In genomic region chr9:127187231-127187956, GRCh38 we compare ENCODE assay signal across 8 cellular contexts.
DNase-seq lines count a peak whose midpoint lies in the region; ATAC-seq and TF ChIP-seq lines count a peak whose summit lies in the region.

No MANE protein-coding gene starts in this region.

- DNase-seq in AG09319 (ENCODE audit: extremely low read depth, low read depth) (peak; percentile 96), Peyer's patch (peak; percentile 19 to 69 (median 33)), esophagus squamous epithelium (lab: John Stamatoyannopoulos, UW) (no peak), osteocyte (ENCODE audit: extremely low spot score, unreplicated experiment) (no peak), DMS114 treated with DMSO at 0.1 percent for 48 hours (lab: John Stamatoyannopoulos, UW; ENCODE audit: unreplicated experiment) (no peak), COLO668 (lab: John Stamatoyannopoulos, UW; ENCODE audit: unreplicated experiment) (no peak), OCI-M1 (lab: John Stamatoyannopoulos, UW) (no peak)
- DNase-seq in CD8-positive, alpha-beta T cell, result no peak

- H3K36me3 ChIP-seq in Peyer's patch (no peaks in the 10 kb centered on the region), esophagus squamous epithelium (no peaks in the 10 kb centered on the region)
- H3K36me3 ChIP-seq in CD8-positive, alpha-beta T cell (ENCODE audit: insufficient read depth, low read length), result no peaks in the 10 kb centered on the region

- intact Hi-C loops in esophagus squamous epithelium (cut with DNase I), result no loop called here
- intact Hi-C loops in CD8-positive, alpha-beta T cell (cut with DNase I, micrococcal nuclease), result no loop called here

- peaks cover 0 to 30% (median 2%) of the 10 kb centered on the region in 4 donors for H3K4me1 ChIP-seq in Peyer's patch
- H3K4me1 ChIP-seq in esophagus squamous epithelium, result peaks cover 14 to 61% (median 38%) of the 10 kb centered on the region in 3 donors
- H3K4me1 ChIP-seq in CD8-positive, alpha-beta T cell (ENCODE audit: insufficient read depth, low read length), result no peaks in the 10 kb centered on the region

- no peaks in the 10 kb centered on the region for H3K27me3 ChIP-seq in Peyer's patch
- no peaks in the 10 kb centered on the region for H3K27me3 ChIP-seq in esophagus squamous epithelium
- no peaks in the 10 kb centered on the region for H3K27me3 ChIP-seq in CD8-positive, alpha-beta T cell (ENCODE audit: insufficient read depth, low read length)

- H3K9me3 ChIP-seq in Peyer's patch, result no peaks in the 10 kb centered on the region
- H3K9me3 ChIP-seq in esophagus squamous epithelium, result no peaks in the 10 kb centered on the region
- no peaks in the 10 kb centered on the region for H3K9me3 ChIP-seq in CD8-positive, alpha-beta T cell (ENCODE audit: low read length)

- TF ChIP-seq CTCF in AG09319 (IDR thresholded peaks at IDR 0.05; ENCODE audit: low read depth, low read length) (no peak), Peyer's patch (IDR thresholded peaks at IDR 0.05) (no peak), esophagus squamous epithelium (IDR thresholded peaks at IDR 0.05) (peak in 1 of 6 experiments; percentile 5), osteocyte (IDR thresholded peaks at IDR 0.05) (no peak)
- TF ChIP-seq CTCF in CD8-positive, alpha-beta T cell (IDR thresholded peaks at IDR 0.05), result no peak

- CTCF ChIA-PET in CD8-positive, alpha-beta T cell (lab: Charles Lee), result interaction anchor here (6.3 kb wide), 1 partner anchor 11 kb away, joined by 27 read pairs; no protein-coding TSS in a partner anchor

- H3K4me1 Mint-ChIP-seq in osteocyte (ENCODE audit: unreplicated experiment), result peaks cover 63% of the 10 kb centered on the region
- no peaks in the 10 kb centered on the region for H3K4me1 Mint-ChIP-seq in CD8-positive, alpha-beta T cell (ENCODE audit: low read depth)

- no peak overlapping the region for H3K4me3 ChIP-seq in Peyer's patch
- H3K4me3 ChIP-seq in esophagus squamous epithelium, result no peak overlapping the region
- H3K4me3 ChIP-seq in CD8-positive, alpha-beta T cell (ENCODE audit: low read depth, low read length), result no peak overlapping the region

- WGBS in esophagus squamous epithelium, 2 donors, result 34 to 38% methylated on average over 12 to 14 of the region's 14 CpGs

- ATAC-seq in CD8-positive, alpha-beta T cell, result no peak

- peak overlapping the region; percentile 9 for H3K4me3 Mint-ChIP-seq in osteocyte (ENCODE audit: unreplicated experiment)
- no peak overlapping the region for H3K4me3 Mint-ChIP-seq in CD8-positive, alpha-beta T cell

- peak overlapping the region; percentile 58 to 89 (median 78) for H3K27ac ChIP-seq in Peyer's patch
- H3K27ac ChIP-seq in esophagus squamous epithelium, result peak overlapping the region; percentile 66 to 93 (median 88)
- H3K27ac ChIP-seq in CD8-positive, alpha-beta T cell (ENCODE audit: low read depth, low read length), result no peak overlapping the region

- no peaks in the 10 kb centered on the region for H3K27me3 Mint-ChIP-seq in osteocyte (ENCODE audit: unreplicated experiment)
- no peaks in the 10 kb centered on the region for H3K27me3 Mint-ChIP-seq in CD8-positive, alpha-beta T cell (ENCODE audit: low read depth)

- no peaks in the 10 kb centered on the region for H3K36me3 Mint-ChIP-seq in osteocyte (ENCODE audit: unreplicated experiment)
- H3K36me3 Mint-ChIP-seq in CD8-positive, alpha-beta T cell, result peaks cover 7% of the 10 kb centered on the region

- TF ChIP-seq POLR2A in Peyer's patch (IDR thresholded peaks at IDR 0.05) (no peak), esophagus squamous epithelium (IDR thresholded peaks at IDR 0.05) (no peak)

- no peaks in the 10 kb centered on the region for H3K9me3 Mint-ChIP-seq in osteocyte (ENCODE audit: unreplicated experiment)
- no peaks in the 10 kb centered on the region for H3K9me3 Mint-ChIP-seq in CD8-positive, alpha-beta T cell

- POLR2A ChIA-PET in CD8-positive, alpha-beta T cell (lab: Charles Lee), result no interaction called here

- peak overlapping the region; percentile 100 for H3K27ac Mint-ChIP-seq in osteocyte (ENCODE audit: unreplicated experiment)
- H3K27ac Mint-ChIP-seq in CD8-positive, alpha-beta T cell, result no peak overlapping the region

Comparison
In these comparisons a context has a peak if more than half of its experiments do, and no peak if none do; other contexts are left out.
1. DNase-seq: peak in AG09319 (single experiment) and Peyer's patch (3 of 3); none in esophagus squamous epithelium (single experiment), osteocyte (single experiment), DMS114 treated with DMSO at 0.1 percent for 48 hours (single experiment), COLO668 (single experiment), CD8-positive, alpha-beta T cell (0 of 7) and OCI-M1 (single experiment).